In genomic region chr6:109381007-109381746, GRCh38 we compare ENCODE assay signal across 8 cellular contexts. TPM values are rescaled to one million over a fixed set of nuclear protein-coding genes. Genes with fewer than 3 reads are reported as not detected.
DNase-seq lines count a peak whose midpoint lies in the region; ATAC-seq, FAIRE-seq and TF ChIP-seq lines count a peak whose summit lies in the region.

No MANE protein-coding gene starts in this region.

- H3K4me1 ChIP-seq in suprapubic skin, result peaks cover 44% of the 10 kb centered on the region

- no peaks in the 10 kb centered on the region for H3K27me3 Mint-ChIP-seq in activated naive CD8-positive, alpha-beta T cell treated with anti-CD3 and anti-CD28 coated beads, Interleukin-2, amount 50 U/mL, for 24 hours

- 1% methylated on average over 26 of the region's 26 CpGs for WGBS in suprapubic skin

- no peak for TF ChIP-seq POLR2A in suprapubic skin (IDR thresholded peaks at IDR 0.05)

- TF ChIP-seq CTCF in kidney epithelial cell (IDR thresholded peaks at IDR 0.05; ENCODE audit: insufficient read depth, low read length, poor library complexity, severe bottlenecking), result no peak
- no peak for TF ChIP-seq CTCF in suprapubic skin (IDR thresholded peaks at IDR 0.05)

- H3K4me3 ChIP-seq in MG63, result peak overlapping the region; percentile 91
- peak overlapping the region; percentile 91 for H3K4me3 ChIP-seq in kidney epithelial cell (ENCODE audit: low read depth, low read length)
- H3K4me3 ChIP-seq in suprapubic skin, result peak overlapping the region; percentile 97

- TF ChIP-seq EP300 in suprapubic skin (IDR thresholded peaks at IDR 0.05), result no peak

- H3K36me3 ChIP-seq in MG63, result peaks cover 35% of the 10 kb centered on the region
- no peaks in the 10 kb centered on the region for H3K36me3 ChIP-seq in kidney epithelial cell (ENCODE audit: control insufficient read depth, insufficient read depth, low read length)
- H3K36me3 ChIP-seq in suprapubic skin, result peaks cover 24% of the 10 kb centered on the region

- H3K27ac ChIP-seq in suprapubic skin, result peak overlapping the region; percentile 100

- peaks cover 57% of the 10 kb centered on the region for H3K4me1 Mint-ChIP-seq in activated naive CD8-positive, alpha-beta T cell treated with anti-CD3 and anti-CD28 coated beads, Interleukin-2, amount 50 U/mL, for 24 hours

- ATAC-seq in activated naive CD8-positive, alpha-beta T cell treated with anti-CD3 and anti-CD28 coated beads, Interleukin-2, amount 50 U/mL, for 24 hours, result no peak
- no peak for ATAC-seq in HG03039 (IDR thresholded peaks at IDR 0.05; ENCODE audit: unreplicated experiment)

- no peak for FAIRE-seq in urothelium cell line (lab: Jason Lieb, UNC)

- H3K9me3 ChIP-seq in MG63 (no peaks in the 10 kb centered on the region), suprapubic skin (no peaks in the 10 kb centered on the region)

- peak overlapping the region; percentile 85 for H3K27ac Mint-ChIP-seq in activated naive CD8-positive, alpha-beta T cell treated with anti-CD3 and anti-CD28 coated beads, Interleukin-2, amount 50 U/mL, for 24 hours

- peak overlapping the region; percentile 85 for H3K4me3 Mint-ChIP-seq in activated naive CD8-positive, alpha-beta T cell treated with anti-CD3 and anti-CD28 coated beads, Interleukin-2, amount 50 U/mL, for 24 hours

- H3K9me3 Mint-ChIP-seq in activated naive CD8-positive, alpha-beta T cell treated with anti-CD3 and anti-CD28 coated beads, Interleukin-2, amount 50 U/mL, for 24 hours, result no peaks in the 10 kb centered on the region

- DNase-seq in NCI-H2029 (lab: John Stamatoyannopoulos, UW), result peak; percentile 47
- no peak for DNase-seq in NCI-H2029 treated with DMSO at 0.1 percent for 48 hours (lab: John Stamatoyannopoulos, UW)
- no peak for DNase-seq in MG63
- no peak for DNase-seq in activated naive CD8-positive, alpha-beta T cell treated with anti-CD3 and anti-CD28 coated beads, Interleukin-2, amount 50 U/mL, for 24 hours
- no peak for DNase-seq in kidney epithelial cell (ENCODE audit: low read depth)
- DNase-seq in suprapubic skin (ENCODE audit: low spot score in 2 of 2), result no peak
- no peak for DNase-seq in urothelium cell line (ENCODE audit: low spot score)

- H3K27me3 ChIP-seq in MG63 (no peaks in the 10 kb centered on the region), kidney epithelial cell (ENCODE audit: control insufficient read depth, insufficient read depth, low read length) (no peaks in the 10 kb centered on the region), suprapubic skin (no peaks in the 10 kb centered on the region)

- H3K36me3 Mint-ChIP-seq in activated naive CD8-positive, alpha-beta T cell treated with anti-CD3 and anti-CD28 coated beads, Interleukin-2, amount 50 U/mL, for 24 hours (ENCODE audit: low read depth), result peaks cover 37% of the 10 kb centered on the region

RNA-seq across cellular contexts. Expression of gene CD164, which starts 1.1 kb away (rescaled TPM):
- total RNA-seq in MG63 (2014; rRNA removed; shearing (Covaris generic); ENCODE audit: low replicate concordance), result 110 and 238 TPM in 2 replicates
- total RNA-seq in kidney epithelial cell, result 155 and 157 TPM in 2 replicates
- total RNA-seq in suprapubic skin, result 100 to 1,000 TPM; 122 to 174 (median 139) TPM

RNA-seq across cellular contexts. Expression of gene PPIL6, which starts 59.3 kb away (rescaled TPM):
- total RNA-seq in MG63 (2014; rRNA removed; shearing (Covaris generic); ENCODE audit: low replicate concordance), result 8.8 TPM in 1 of 2 replicates, not detected in the other
- total RNA-seq in kidney epithelial cell (1.6 and 4.7 TPM in 2 replicates), suprapubic skin (1 to 10 TPM; 1.7 to 7.9 (median 3.2) TPM)

RNA-seq across cellular contexts. Expression of gene SMPD2, which starts 59.3 kb away (rescaled TPM):
- total RNA-seq in MG63 (2014; rRNA removed; shearing (Covaris generic); ENCODE audit: low replicate concordance), result 9.3 and 13.4 TPM in 2 replicates
- total RNA-seq in kidney epithelial cell, result 12.0 and 17.0 TPM in 2 replicates
- 10 to 100 TPM; 21.8 to 34.5 (median 28.1) TPM for total RNA-seq in suprapubic skin
